Comparison of ENCODE assay signal across 14 cellular contexts in the genomic region with DNA sequence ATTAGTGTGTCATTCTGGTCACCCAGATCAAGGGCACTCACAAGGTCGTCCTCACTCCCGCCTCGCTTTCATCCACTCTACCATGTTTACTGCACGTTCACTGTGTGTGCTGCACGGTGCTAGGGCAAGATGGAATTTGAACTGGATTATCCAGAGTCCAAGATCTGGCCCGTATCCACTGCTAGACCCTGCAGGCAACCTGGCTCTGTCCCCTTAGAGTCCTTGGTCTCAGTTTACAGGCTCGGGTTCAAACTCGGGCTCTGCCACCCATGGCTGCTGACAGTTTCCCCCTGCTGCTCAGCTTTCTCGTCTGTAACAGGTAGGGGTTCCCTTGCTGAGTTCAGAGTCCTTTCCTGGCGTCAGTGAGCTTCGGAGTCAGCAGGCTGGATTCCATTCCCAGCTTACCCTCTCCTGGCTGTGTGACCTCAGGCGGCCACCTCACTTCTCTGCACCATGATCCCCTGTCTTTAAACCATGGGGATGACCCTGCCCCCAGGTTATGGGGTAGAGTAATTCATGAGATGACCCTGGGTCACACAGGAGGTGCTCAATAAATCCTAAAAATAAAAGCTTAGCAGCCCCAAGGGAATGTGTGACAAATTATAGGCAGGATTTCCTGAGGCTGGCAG.
"Had no signal": no experiment of that assay in that cellular context is flagged by ENCODE, and none has a peak within 500 bp of the region (broad histone marks: within the 10 kb centered on the region; RNA-seq: fewer than 3 reads in every experiment).

No MANE protein-coding gene starts in this region.

- H3K27ac ChIP-seq: breast epithelium, dorsolateral prefrontal cortex, foreskin keratinocyte, thoracic aorta had no signal

- H3K36me3 ChIP-seq: breast epithelium, heart right ventricle, thoracic aorta had no signal

- H3K27me3 ChIP-seq: breast epithelium, foreskin keratinocyte had no signal

- ATAC-seq: foreskin keratinocyte; sciatic nerve; stimulated activated naive CD8-positive, alpha-beta T cell treated with anti-CD3 and anti-CD28 coated beads, Interleukin-15, amount 100 ng/mL, for 72 hours had no signal

- H3K4me1 ChIP-seq: breast epithelium had no signal

- H3K4me3 ChIP-seq: breast epithelium, dorsolateral prefrontal cortex, heart right ventricle, thoracic aorta had no signal

- DNase-seq: activated CD4-positive, alpha-beta T cell treated with anti-CD3 and anti-CD28 coated beads for 1 hour; activated CD4-positive, alpha-beta T cell treated with anti-CD3 and anti-CD28 coated beads, Interleukin-2, amount 50 U/mL, for 48 hours; activated naive CD8-positive, alpha-beta T cell treated with anti-CD3 and anti-CD28 coated beads, Interleukin-2, amount 10 ng/mL, durations not matched to agents 7 days and 5 days; aorta; foreskin keratinocyte; heart right ventricle; kidney; stimulated activated CD4-positive, alpha-beta T cell treated with anti-CD3 and anti-CD28 coated beads, Interleukin-4, amount 100 ng/mL, for 4 hours; stimulated activated naive CD8-positive, alpha-beta T cell treated with anti-CD3 and anti-CD28 coated beads, Interleukin-15, amount 100 ng/mL, for 72 hours; T-helper 9 cell had no signal
